ENCODE assay signal across 7 cellular contexts in genomic region chr10:84066202-84066601, GRCh38.
"Had no signal": no experiment of that assay in that cellular context is flagged by ENCODE, and none has a peak within 500 bp of the region (broad histone marks: within the 10 kb centered on the region; RNA-seq: fewer than 3 reads in every experiment).

No MANE protein-coding gene starts in this region.

- H3K4me2 ChIP-seq: GM23338, KMS-11 had no signal

- H3K4me3 ChIP-seq: GM23338 had no signal

- H3K9ac ChIP-seq: KMS-11 had no signal

- DNase-seq: H9, HCEC 1CT, KBM-7 had no signal

- H3K27ac ChIP-seq: HL-60, KMS-11 had no signal

- ATAC-seq: GM23338, HepG2 had no signal

- H2AFZ ChIP-seq: GM23338 had no signal
